Comparison of ENCODE assay signal across 1 cellular context in genomic region chr14:61319706-61320105, GRCh38.
TF ChIP-seq lines count a peak whose summit lies in the region.

No MANE protein-coding gene starts in this region.

TF ChIP-seq in HepG2, 621 proteins besides CTCF, POLR2A, EP300 and RAD21:
- TF ChIP-seq SALL1 (CRISPR knock-in tag; IDR thresholded peaks at IDR 0.05) (no peak), SRSF9 (IDR thresholded peaks at IDR 0.05; ENCODE audit: borderline replicate concordance, insufficient read depth, low read depth, low read length, poor library complexity, severe bottlenecking) (no peak), ZNF780A (CRISPR knock-in tag; IDR thresholded peaks at IDR 0.05) (no peak), TEF (CRISPR knock-in tag; IDR thresholded peaks at IDR 0.05) (no peak), MLXIP (CRISPR knock-in tag; IDR thresholded peaks at IDR 0.05; ENCODE audit: borderline replicate concordance) (no peak), NFE2L2 (IDR thresholded peaks at IDR 0.05; ENCODE audit: low read length) (no peak), ZNF562 (CRISPR knock-in tag; IDR thresholded peaks at IDR 0.05; ENCODE audit: borderline replicate concordance) (no peak), CHD4 (IDR thresholded peaks at IDR 0.05; ENCODE audit: borderline replicate concordance, low read length) (no peak), TOE1 (CRISPR knock-in tag; IDR thresholded peaks at IDR 0.05) (no peak), POLR2AphosphoS2 (IDR thresholded peaks at IDR 0.05; ENCODE audit: low read depth, low read length) (no peak), ZNF777 (CRISPR knock-in tag; IDR thresholded peaks at IDR 0.05) (no peak)
- TF ChIP-seq, protein P1, sequence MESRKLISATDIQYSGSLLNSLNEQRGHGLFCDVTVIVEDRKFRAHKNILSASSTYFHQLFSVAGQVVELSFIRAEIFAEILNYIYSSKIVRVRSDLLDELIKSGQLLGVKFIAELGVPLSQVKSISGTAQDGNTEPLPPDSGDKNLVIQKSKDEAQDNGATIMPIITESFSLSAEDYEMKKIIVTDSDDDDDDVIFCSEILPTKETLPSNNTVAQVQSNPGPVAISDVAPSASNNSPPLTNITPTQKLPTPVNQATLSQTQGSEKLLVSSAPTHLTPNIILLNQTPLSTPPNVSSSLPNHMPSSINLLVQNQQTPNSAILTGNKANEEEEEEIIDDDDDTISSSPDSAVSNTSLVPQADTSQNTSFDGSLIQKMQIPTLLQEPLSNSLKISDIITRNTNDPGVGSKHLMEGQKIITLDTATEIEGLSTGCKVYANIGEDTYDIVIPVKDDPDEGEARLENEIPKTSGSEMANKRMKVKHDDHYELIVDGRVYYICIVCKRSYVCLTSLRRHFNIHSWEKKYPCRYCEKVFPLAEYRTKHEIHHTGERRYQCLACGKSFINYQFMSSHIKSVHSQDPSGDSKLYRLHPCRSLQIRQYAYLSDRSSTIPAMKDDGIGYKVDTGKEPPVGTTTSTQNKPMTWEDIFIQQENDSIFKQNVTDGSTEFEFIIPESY (CRISPR knock-in tag; IDR thresholded peaks at IDR 0.05) = no peak
- TF ChIP-seq, protein P2, sequence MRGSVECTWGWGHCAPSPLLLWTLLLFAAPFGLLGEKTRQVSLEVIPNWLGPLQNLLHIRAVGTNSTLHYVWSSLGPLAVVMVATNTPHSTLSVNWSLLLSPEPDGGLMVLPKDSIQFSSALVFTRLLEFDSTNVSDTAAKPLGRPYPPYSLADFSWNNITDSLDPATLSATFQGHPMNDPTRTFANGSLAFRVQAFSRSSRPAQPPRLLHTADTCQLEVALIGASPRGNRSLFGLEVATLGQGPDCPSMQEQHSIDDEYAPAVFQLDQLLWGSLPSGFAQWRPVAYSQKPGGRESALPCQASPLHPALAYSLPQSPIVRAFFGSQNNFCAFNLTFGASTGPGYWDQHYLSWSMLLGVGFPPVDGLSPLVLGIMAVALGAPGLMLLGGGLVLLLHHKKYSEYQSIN (CRISPR knock-in tag; IDR thresholded peaks at IDR 0.05; ENCODE audit: borderline replicate concordance) = no peak
